ENCODE assay signal across 19 cellular contexts in the genomic region with DNA sequence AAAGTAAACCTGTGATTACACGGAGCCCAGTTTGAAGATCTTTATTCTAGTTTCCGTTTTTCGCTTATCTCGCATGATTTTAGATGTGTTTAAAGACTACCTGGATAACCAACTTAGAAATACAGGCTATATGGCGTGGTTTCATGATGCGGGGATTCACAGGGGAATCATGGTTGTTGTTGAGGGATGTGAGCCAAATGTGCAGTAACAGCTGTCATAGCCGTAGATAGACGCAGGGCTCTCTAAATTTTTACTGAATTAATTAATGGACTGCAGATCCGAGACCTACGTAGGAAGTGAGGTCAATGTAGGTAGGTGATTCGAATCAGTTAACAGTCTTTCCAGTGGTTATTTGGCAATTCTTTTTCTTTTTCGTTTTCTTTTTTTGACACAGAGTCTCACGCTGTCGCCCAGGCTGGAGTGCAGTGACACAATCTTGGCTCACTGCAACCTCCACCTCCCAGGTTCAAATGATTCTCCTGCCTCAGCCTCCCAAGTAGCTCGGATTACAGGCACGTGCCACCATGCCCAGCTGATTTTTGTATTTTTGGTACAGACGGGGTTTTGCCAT.
DNase-seq lines count a peak whose midpoint lies in the region; ATAC-seq lines count a peak whose summit lies in the region.
"Had no signal": no experiment of that assay in that cellular context is flagged by ENCODE, and none has a peak within 500 bp of the region (broad histone marks: within the 10 kb centered on the region; RNA-seq: fewer than 3 reads in every experiment).

No MANE protein-coding gene starts in this region.

- peak overlapping the region; percentile 47 for H3K4me3 Mint-ChIP-seq in T-helper 1 cell treated with Interleukin-12 subunit alpha and Interleukin-12 subunit beta and Interleukin-4 antibody, amounts not matched to agents 30 μg/mL and 1 μg/mL, for 36 hours
- peak overlapping the region; percentile 84 for H3K4me3 Mint-ChIP-seq in activated naive CD8-positive, alpha-beta T cell treated with anti-CD3 and anti-CD28 coated beads, Interleukin-2, amount 50 U/mL, for 24 hours
- peak overlapping the region; percentile 65 to 96 (median 88) for H3K4me3 Mint-ChIP-seq in naive thymus-derived CD8-positive, alpha-beta T cell
- H3K4me3 Mint-ChIP-seq: neural crest cell had no signal

- POLR2A ChIA-PET in naive thymus-derived CD8-positive, alpha-beta T cell (lab: Charles Lee): interaction anchor here (1.4 kb wide), 1 partner anchor 11 kb away, joined by 5 read pairs; no protein-coding TSS in a partner anchor

- peak overlapping the region; percentile 87 for H3K27ac ChIP-seq in HUES64 (ENCODE audit: low read depth, low read length)
- H3K27ac ChIP-seq: GM23248, KMS-11 had no signal

- H3K4me1 Mint-ChIP-seq in T-helper 1 cell treated with Interleukin-12 subunit alpha and Interleukin-12 subunit beta and Interleukin-4 antibody, amounts not matched to agents 30 μg/mL and 1 μg/mL, for 36 hours (ENCODE audit: low read depth): peaks cover 61% of the 10 kb centered on the region
- H3K4me1 Mint-ChIP-seq in activated naive CD8-positive, alpha-beta T cell treated with anti-CD3 and anti-CD28 coated beads, Interleukin-2, amount 50 U/mL, for 24 hours: peaks cover 83% of the 10 kb centered on the region
- H3K4me1 Mint-ChIP-seq in naive thymus-derived CD8-positive, alpha-beta T cell: peaks cover 41 to 90% (median 77%) of the 10 kb centered on the region in 4 donors

- H3K9me3 ChIP-seq in HUES64 (ENCODE audit: insufficient read depth, low read depth, low read length): no peaks in the 10 kb centered on the region
- H3K9me3 ChIP-seq: left lung had no signal

- H3K27me3 Mint-ChIP-seq in T-helper 1 cell treated with Interleukin-12 subunit alpha and Interleukin-12 subunit beta and Interleukin-4 antibody, amounts not matched to agents 30 μg/mL and 1 μg/mL, for 36 hours (ENCODE audit: low read depth): no peaks in the 10 kb centered on the region
- H3K27me3 Mint-ChIP-seq in activated naive CD8-positive, alpha-beta T cell treated with anti-CD3 and anti-CD28 coated beads, Interleukin-2, amount 50 U/mL, for 24 hours: no peaks in the 10 kb centered on the region
- H3K27me3 Mint-ChIP-seq in naive thymus-derived CD8-positive, alpha-beta T cell: no peaks in the 10 kb centered on the region

- no peak for ATAC-seq in activated naive CD8-positive, alpha-beta T cell treated with anti-CD3 and anti-CD28 coated beads, Interleukin-2, amount 50 U/mL, for 24 hours
- ATAC-seq in naive thymus-derived CD8-positive, alpha-beta T cell: no peak
- ATAC-seq in GM18861 (IDR thresholded peaks at IDR 0.05; ENCODE audit: unreplicated experiment): no peak

- peak overlapping the region; percentile 71; the same call in 1 of the 2 replicates for H3K9ac ChIP-seq in HUES64 (ENCODE audit: low read depth, low read length)
- H3K9ac ChIP-seq: GM23248, KMS-11 had no signal

- DNase-seq in T-helper 1 cell: no peak
- no peak for DNase-seq in activated naive CD8-positive, alpha-beta T cell treated with anti-CD3 and anti-CD28 coated beads, Interleukin-2, amount 50 U/mL, for 24 hours
- DNase-seq in naive thymus-derived CD8-positive, alpha-beta T cell: no peak
- no peak for DNase-seq in cerebellum (ENCODE audit: low spot score)
- DNase-seq in NOMO-1 treated with dmso at 0.1 percent for 144 hours (lab: John Stamatoyannopoulos, UW; ENCODE audit: unreplicated experiment): no peak
- DNase-seq: activated CD4-positive, alpha-beta T cell treated with anti-CD3 and anti-CD28 coated beads for 48 hours; Calu3; cerebellar nuclear complex; GM23248; left lung; NCI-H1417 treated with DMSO at 0.1 percent for 48 hours; NCI-H524 treated with DMSO at 0.1 percent for 48 hours; right cardiac atrium; stimulated activated CD4-positive, alpha-beta T cell treated with anti-CD3 and anti-CD28 coated beads, Interleukin-4, amount 100 ng/mL, for 1 hour had no signal

- peak overlapping the region; percentile 39 for H3K27ac Mint-ChIP-seq in T-helper 1 cell treated with Interleukin-12 subunit alpha and Interleukin-12 subunit beta and Interleukin-4 antibody, amounts not matched to agents 30 μg/mL and 1 μg/mL, for 36 hours
- H3K27ac Mint-ChIP-seq in activated naive CD8-positive, alpha-beta T cell treated with anti-CD3 and anti-CD28 coated beads, Interleukin-2, amount 50 U/mL, for 24 hours: peak overlapping the region; percentile 91
- peak overlapping the region; percentile 80 to 98 (median 89) for H3K27ac Mint-ChIP-seq in naive thymus-derived CD8-positive, alpha-beta T cell

- no peaks in the 10 kb centered on the region for H3K36me3 ChIP-seq in HUES64 (ENCODE audit: insufficient read depth, low read length)
- H3K36me3 ChIP-seq: left lung had no signal

- H3K36me3 Mint-ChIP-seq in T-helper 1 cell treated with Interleukin-12 subunit alpha and Interleukin-12 subunit beta and Interleukin-4 antibody, amounts not matched to agents 30 μg/mL and 1 μg/mL, for 36 hours (ENCODE audit: low read depth): peaks cover 51% of the 10 kb centered on the region
- H3K36me3 Mint-ChIP-seq in activated naive CD8-positive, alpha-beta T cell treated with anti-CD3 and anti-CD28 coated beads, Interleukin-2, amount 50 U/mL, for 24 hours (ENCODE audit: low read depth): peaks cover 84% of the 10 kb centered on the region
- H3K36me3 Mint-ChIP-seq in naive thymus-derived CD8-positive, alpha-beta T cell: peaks cover 28 to 87% (median 49%) of the 10 kb centered on the region in 3 donors

- H3K27me3 ChIP-seq in HUES64 (ENCODE audit: insufficient read depth, low read length): no peaks in the 10 kb centered on the region
- H3K27me3 ChIP-seq: left lung had no signal

- no peaks in the 10 kb centered on the region for H3K9me3 Mint-ChIP-seq in T-helper 1 cell treated with Interleukin-12 subunit alpha and Interleukin-12 subunit beta and Interleukin-4 antibody, amounts not matched to agents 30 μg/mL and 1 μg/mL, for 36 hours
- no peaks in the 10 kb centered on the region for H3K9me3 Mint-ChIP-seq in activated naive CD8-positive, alpha-beta T cell treated with anti-CD3 and anti-CD28 coated beads, Interleukin-2, amount 50 U/mL, for 24 hours
- no peaks in the 10 kb centered on the region for H3K9me3 Mint-ChIP-seq in naive thymus-derived CD8-positive, alpha-beta T cell
- H3K9me3 Mint-ChIP-seq: neural crest cell had no signal

- H3K4me1 ChIP-seq in HUES64 (ENCODE audit: insufficient read depth, low read length): peaks cover 54% of the 10 kb centered on the region

- peak overlapping the region; percentile 32 for H3K4me3 ChIP-seq in HUES64 (ENCODE audit: low read length)
- H3K4me3 ChIP-seq: GM23248, left lung had no signal

- 84% methylated on average over 17 of the region's 17 CpGs for WGBS in HUES64

Comparison
In these comparisons a context has a peak if more than half of its experiments do, and no peak if none do; other contexts are left out.
1. H3K27ac Mint-ChIP-seq: peak in every context shown above with its lines; median percentile 91 in activated naive CD8-positive, alpha-beta T cell treated with anti-CD3 and anti-CD28 coated beads, Interleukin-2, amount 50 U/mL, for 24 hours; 89 in naive thymus-derived CD8-positive, alpha-beta T cell; 39 in T-helper 1 cell treated with Interleukin-12 subunit alpha and Interleukin-12 subunit beta and Interleukin-4 antibody, amounts not matched to agents 30 μg/mL and 1 μg/mL, for 36 hours.